ENCODE assay signal across 8 cellular contexts in genomic region chr19:3785938-3786824, GRCh38. TPM values are rescaled to one million over a fixed set of nuclear protein-coding genes. Genes with fewer than 3 reads are reported as not detected.
DNase-seq lines count a peak whose midpoint lies in the region; ATAC-seq and TF ChIP-seq lines count a peak whose summit lies in the region.

Gene MATK, minus strand, starts transcription at chr19:3786381. Its CDS starts 1,246 bp downstream, at chr19:3785135.

- H3K27me3 Mint-ChIP-seq in H9 (ENCODE audit: low read depth), result peaks cover 72% of the 10 kb centered on the region

- H3K36me3 Mint-ChIP-seq in H9 (ENCODE audit: insufficient read depth in 1 of 3, low read depth in 3 of 3), result peaks cover 17 to 20% (median 19%) of the 10 kb centered on the region in 3 experiments

- no peak within 1 kb of the TSS for H3K23ac ChIP-seq in H9 (ENCODE audit: insufficient read length, low read depth, low read length)

- no peak within 1 kb of the TSS for H2AK5ac ChIP-seq in H9 (ENCODE audit: insufficient read length, low read length)

- no peak within 1 kb of the TSS for H4K8ac ChIP-seq in H9 (replicated peaks; ENCODE audit: insufficient read length, low read depth, low read length)

- H3K79me2 ChIP-seq in H9 (ENCODE audit: insufficient read depth, low read length), result no peaks in the 10 kb centered on the region

- H4K91ac ChIP-seq in H9 (ENCODE audit: insufficient read length, low read depth, low read length), result no peak within 1 kb of the TSS

- H3K36me3 ChIP-seq in esophagus muscularis mucosa, result no peaks in the 10 kb centered on the region

- no peak for TF ChIP-seq EP300 in esophagus muscularis mucosa (IDR thresholded peaks at IDR 0.05)

- no peak within 1 kb of the TSS for H3K14ac ChIP-seq in H9 (ENCODE audit: insufficient read depth, low read length)

- H3K4me2 ChIP-seq in H9 (ENCODE audit: insufficient read depth, insufficient read length, low read length), result peak within 1 kb of the TSS; percentile 54

- peak within 1 kb of the TSS; percentile 20 to 44 (median 38) for H3K4me3 ChIP-seq in esophagus muscularis mucosa

- H3K9me3 Mint-ChIP-seq in H9, result peaks cover 17 to 18% of the 10 kb centered on the region in 2 experiments

- no peak within 1 kb of the TSS for H3T11ph ChIP-seq in H9 (ENCODE audit: low read length)

- H2BK15ac ChIP-seq in H9 (ENCODE audit: low read depth, low read length), result no peak within 1 kb of the TSS

- no peak for TF ChIP-seq POLR2A in esophagus muscularis mucosa (IDR thresholded peaks at IDR 0.05; ENCODE audit: low read depth)

- H3K4ac ChIP-seq in H9 (ENCODE audit: low read depth, low read length), result no peak within 1 kb of the TSS

- H4K20me1 ChIP-seq in H9 (ENCODE audit: control insufficient read depth, insufficient read depth, insufficient read length), result no peaks in the 10 kb centered on the region

- H3K4me1 ChIP-seq in H9 (ENCODE audit: insufficient read depth, low read length) (no peaks in the 10 kb centered on the region), esophagus muscularis mucosa (peaks cover 5 to 14% (median 9%) of the 10 kb centered on the region in 4 donors)

- no peak within 1 kb of the TSS for H4K5ac ChIP-seq in H9 (ENCODE audit: insufficient read length, low read depth, low read length)

- H2BK120ac ChIP-seq in H9 (ENCODE audit: low read depth, low read length, poor library complexity, severe bottlenecking), result no peak within 1 kb of the TSS

- H3K9ac ChIP-seq in H9 (ENCODE audit: extremely low read depth, insufficient read length, low read length), result no peak within 1 kb of the TSS

- no peak within 1 kb of the TSS for H2BK20ac ChIP-seq in H9 (ENCODE audit: low read depth, low read length, poor library complexity, severe bottlenecking)

- H3K4me3 Mint-ChIP-seq in H9, result peak within 1 kb of the TSS; percentile 64 to 83

- no peak within 1 kb of the TSS for H3K18ac ChIP-seq in H9 (ENCODE audit: insufficient read length, low read depth, low read length)

- no peak within 1 kb of the TSS for H2BK5ac ChIP-seq in H9 (ENCODE audit: insufficient read length, low read length)

- WGBS in H9 (ENCODE audit: extremely low coverage, insufficient read length, low lambda C conversion rate), result no CpG with 5 or more reads among the region's 101 CpGs
- WGBS in esophagus muscularis mucosa, result 7% methylated on average over 29 of the region's 101 CpGs

- no peaks in the 10 kb centered on the region for H3K79me1 ChIP-seq in H9 (ENCODE audit: insufficient read depth, low read depth, low read length, poor library complexity, severe bottlenecking)

- H3K27ac Mint-ChIP-seq in H9, result no peak within 1 kb of the TSS

- peaks cover 5 to 8% of the 10 kb centered on the region in 2 experiments for H3K4me1 Mint-ChIP-seq in H9

- no peak within 1 kb of the TSS for H2AFZ ChIP-seq in H9 (ENCODE audit: low read length)

- H3K27ac ChIP-seq in H9 (ENCODE audit: insufficient read length, low read depth, low read length) (no peak within 1 kb of the TSS), esophagus muscularis mucosa (replicated peaks in 1 of 4) (no peak within 1 kb of the TSS)

- H3K27me3 ChIP-seq in H9 (ENCODE audit: insufficient read depth, low read length) (peaks cover 2% of the 10 kb centered on the region; the same call in 1 of the 2 replicates), esophagus muscularis mucosa (peaks cover 0 to 68% (median 14%) of the 10 kb centered on the region in 4 donors)

- ATAC-seq in GM21717 (IDR thresholded peaks at IDR 0.05; ENCODE audit: unreplicated experiment), result no peak

- TF ChIP-seq CTCF in H9 (conservative IDR thresholded peaks at IDR 0.05) (no peak), esophagus muscularis mucosa (IDR thresholded peaks at IDR 0.05) (no peak)

- intact Hi-C loops in T-helper 2 cell treated with Interferon-gamma antibody and Interleukin-4, amounts not matched to agents 100 ng/mL and 5 ng/mL, for 36 hours (cut with micrococcal nuclease), result no loop called here
- intact Hi-C loops in esophagus muscularis mucosa (cut with DNase I), result no loop called here

- no peak within 1 kb of the TSS for H2BK12ac ChIP-seq in H9 (ENCODE audit: insufficient read length, low read depth, low read length)

- no peaks in the 10 kb centered on the region for H3K23me2 ChIP-seq in H9 (ENCODE audit: insufficient read length, low read depth, low read length, poor library complexity, severe bottlenecking)

- DNase-seq in H9, result no peak
- DNase-seq in esophagus muscularis mucosa (ENCODE audit: extremely low spot score), result no peak
- DNase-seq in stimulated activated CD4-positive, alpha-beta T cell treated with anti-CD3 and anti-CD28 coated beads, Interleukin-1b, Interleukin-23, amount 100 ng/mL, for 48 hours, result peak; percentile 19
- DNase-seq in DMS114 treated with DMSO at 0.1 percent for 48 hours (lab: John Stamatoyannopoulos, UW; ENCODE audit: unreplicated experiment), result no peak
- no peak for DNase-seq in NCI-H2029 (lab: John Stamatoyannopoulos, UW)
- DNase-seq in mesenteric fat pad (ENCODE audit: low spot score), result no peak

- peaks cover 15% of the 10 kb centered on the region for H3K9me3 ChIP-seq in H9 (ENCODE audit: control insufficient read depth, low read depth, low read length)
- H3K9me3 ChIP-seq in esophagus muscularis mucosa, result peaks cover 8 to 20% (median 17%) of the 10 kb centered on the region in 4 donors

- no peak within 1 kb of the TSS for H3K56ac ChIP-seq in H9 (ENCODE audit: insufficient read length, low read depth, low read length)

RNA-seq across cellular contexts. Expression of gene MATK, which starts in this region (rescaled TPM):
- 11.0 and 13.5 TPM in 2 replicates for total RNA-seq in H9 (2021)
- 16.4 and 18.8 TPM in 2 replicates for total RNA-seq in T-helper 2 cell treated with Interferon-gamma antibody and Interleukin-4, amounts not matched to agents 100 ng/mL and 5 ng/mL, for 36 hours
- 1 to 10 TPM in 3 of 4 donors, under 1 TPM in 1; 0.13 to 2.9 (median 1.8) TPM for total RNA-seq in esophagus muscularis mucosa
- total RNA-seq in mesenteric fat pad, result 3.3 TPM
